ENCODE assay signal across 9 cellular contexts in the genomic region with DNA sequence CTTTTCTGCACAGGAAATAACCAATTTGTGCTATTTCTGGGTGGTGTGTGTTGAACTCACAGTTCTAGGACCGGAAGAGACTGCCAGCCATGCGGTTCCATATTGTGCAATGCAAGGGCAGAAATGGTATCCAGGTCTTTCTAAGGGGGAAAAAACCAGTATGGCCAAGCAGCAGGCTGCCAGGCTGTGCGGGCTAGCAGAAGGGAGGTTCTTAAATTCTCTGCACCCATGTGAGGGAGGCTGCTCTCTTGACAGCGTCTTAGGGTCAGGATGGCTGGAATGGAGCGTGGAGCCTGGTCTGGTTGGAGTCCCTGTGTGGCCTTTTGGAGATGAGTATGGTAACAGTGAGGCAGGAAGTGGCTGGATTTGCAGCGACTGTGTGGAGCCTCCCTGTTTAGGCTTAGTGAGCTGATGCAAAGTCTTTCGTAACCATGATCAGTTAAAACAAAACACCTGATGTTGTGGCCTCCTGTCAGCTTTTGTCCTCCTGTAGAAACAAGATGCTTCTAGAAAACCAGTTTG. TPM values are rescaled to one million over a fixed set of nuclear protein-coding genes. Genes with fewer than 3 reads are reported as not detected.
A peak's percentile ranks its signal among the peaks of the same experiment; 100 is the strongest.
DNase-seq lines count a peak whose midpoint lies in the region; ATAC-seq and TF ChIP-seq lines count a peak whose summit lies in the region.
"Had no signal": no experiment of that assay in that cellular context is flagged by ENCODE, and none has a peak within 500 bp of the region (broad histone marks: within the 10 kb centered on the region; RNA-seq: fewer than 3 reads in every experiment).

No MANE protein-coding gene starts in this region.

- no peak overlapping the region for H3K23ac ChIP-seq in mesenchymal stem cell (ENCODE audit: low read length in 2 of 2)

- no peak overlapping the region for H2BK15ac ChIP-seq in mesenchymal stem cell (ENCODE audit: low read depth, poor library complexity, severe bottlenecking)

- H3K36me3 ChIP-seq in adipocyte (ENCODE audit: control insufficient read depth, insufficient read depth, low read length, severe bottlenecking) (no peaks in the 10 kb centered on the region), mesenchymal stem cell (ENCODE audit: control insufficient read depth in 1 of 2, insufficient read depth in 2 of 2, low read depth in 1 of 2, low read length in 2 of 2) (peaks cover 0 to 6% of the 10 kb centered on the region in 2 experiments), SJCRH30 (no peaks in the 10 kb centered on the region)

- no peak overlapping the region for H2AFZ ChIP-seq in mesenchymal stem cell (ENCODE audit: low read depth, low read length)

- H3K79me1 ChIP-seq in mesenchymal stem cell (replicated peaks; ENCODE audit: low read length, poor library complexity, severe bottlenecking) = peaks cover 50% of the 10 kb centered on the region

- H4K91ac ChIP-seq in mesenchymal stem cell (ENCODE audit: low read length) = peak overlapping the region; percentile 20

- ATAC-seq in GM21390 (IDR thresholded peaks at IDR 0.05; ENCODE audit: unreplicated experiment) = peak; percentile 48

- peak overlapping the region in 1 of 2 experiments; percentile 33 for H2BK12ac ChIP-seq in mesenchymal stem cell (ENCODE audit: low read length in 2 of 2)

- no peak overlapping the region for H3K4ac ChIP-seq in mesenchymal stem cell (ENCODE audit: low read depth in 1 of 2, low read length in 2 of 2)

- H2BK120ac ChIP-seq in mesenchymal stem cell (ENCODE audit: low read depth, low read length) = peak overlapping the region; percentile 2

- H3K4me2 ChIP-seq in mesenchymal stem cell (ENCODE audit: low read length, poor library complexity, severe bottlenecking) = no peak overlapping the region

- H3K9me3 ChIP-seq in adipocyte (ENCODE audit: control insufficient read depth, low read length) (no peaks in the 10 kb centered on the region), mesenchymal stem cell (ENCODE audit: control insufficient read depth, low read length) (no peaks in the 10 kb centered on the region), SJCRH30 (replicated peaks) (no peaks in the 10 kb centered on the region)

- TF ChIP-seq CTCF in HL-60 (IDR thresholded peaks at IDR 0.05; ENCODE audit: insufficient read depth, low read length) = no peak

- 44% methylated on average over 7 of the region's 7 CpGs for WGBS in mesenchymal stem cell

- H3K14ac ChIP-seq in mesenchymal stem cell (ENCODE audit: low read length in 2 of 2) = peak overlapping the region in 1 of 2 experiments; percentile 44

- no peak overlapping the region for H4K8ac ChIP-seq in mesenchymal stem cell (ENCODE audit: low read length)

- H2AK5ac ChIP-seq in mesenchymal stem cell (ENCODE audit: low read length, severe bottlenecking) = no peak overlapping the region

- H3K27me3 ChIP-seq in HL-60 (ENCODE audit: insufficient read depth, poor library complexity, severe bottlenecking) (no peaks in the 10 kb centered on the region), adipocyte (replicated peaks; ENCODE audit: control insufficient read depth, insufficient read depth, low read length) (no peaks in the 10 kb centered on the region), mesenchymal stem cell (ENCODE audit: control insufficient read depth in 1 of 2, insufficient read depth in 1 of 2, low read length in 2 of 2) (no peaks in the 10 kb centered on the region), SJCRH30 (no peaks in the 10 kb centered on the region)

- H3K4me1 ChIP-seq in adipocyte (ENCODE audit: control insufficient read depth, insufficient read depth, low read length) (peaks cover 45% of the 10 kb centered on the region), mesenchymal stem cell (ENCODE audit: control insufficient read depth, insufficient read depth, low read depth, low read length) (peaks cover 9% of the 10 kb centered on the region), SJCRH30 (no peaks in the 10 kb centered on the region; the same call in 1 of the 2 replicates)

- H3K4me3 ChIP-seq in HL-60 (replicated peaks; ENCODE audit: insufficient read depth, low read length) (no peak overlapping the region), adipocyte (ENCODE audit: low read length) (peak overlapping the region; percentile 14), mesenchymal stem cell (ENCODE audit: insufficient read depth in 1 of 2, low read depth in 1 of 2, low read length in 2 of 2) (no peak overlapping the region), SJCRH30 (no peak overlapping the region)

- DNase-seq in GDM1 (lab: John Stamatoyannopoulos, UW) = peak; percentile 72
- peak; percentile 94 to 95 for DNase-seq in HL-60 (ENCODE audit: low read depth in 1 of 2, low spot score in 1 of 2)
- DNase-seq in adipocyte (ENCODE audit: low read depth) = peak; percentile 28
- DNase-seq in mesenchymal stem cell = peak; percentile 88
- DNase-seq in SJCRH30 = no peak
- no peak for DNase-seq in stimulated activated CD4-positive, alpha-beta T cell treated with anti-CD3 and anti-CD28 coated beads, Interleukin-4, amount 100 ng/mL, for 4 hours
- DNase-seq in cerebellum (ENCODE audit: low spot score) = no peak
- DNase-seq: left cardiac atrium had no signal

- H3K9ac ChIP-seq in adipocyte (ENCODE audit: low read length) = no peak overlapping the region
- no peak overlapping the region for H3K9ac ChIP-seq in mesenchymal stem cell (ENCODE audit: low read length)

- peak overlapping the region; percentile 46 to 62 for H3K18ac ChIP-seq in mesenchymal stem cell (ENCODE audit: low read depth in 1 of 2, low read length in 2 of 2)

- H2BK5ac ChIP-seq in mesenchymal stem cell (ENCODE audit: low read depth, low read length, poor library complexity, severe bottlenecking) = no peak overlapping the region

- H3K27ac ChIP-seq in HL-60 (replicated peaks) = peak overlapping the region; percentile 97
- no peak overlapping the region for H3K27ac ChIP-seq in mesenchymal stem cell (ENCODE audit: low read length, poor library complexity, severe bottlenecking)
- no peak overlapping the region for H3K27ac ChIP-seq in SJCRH30

RNA-seq across cellular contexts. Expression of gene NCK2, which starts 52.6 kb away (rescaled TPM):
- 67.1 TPM for polyA plus RNA-seq in mesenchymal stem cell (2013, experiment 1 of 2)
- polyA plus RNA-seq in mesenchymal stem cell (2013, experiment 2 of 2) = 65.5 TPM
- 50.5 and 51.9 TPM in 2 replicates for total RNA-seq in SJCRH30 (2014; rRNA removed; shearing (Covaris generic))
- total RNA-seq in cerebellum = 38.6 TPM

Comparison
In these comparisons a context has a peak if more than half of its experiments do, and no peak if none do; other contexts are left out.
1. DNase-seq: peak in GDM1 (single experiment), HL-60 (2 of 2), adipocyte (single experiment) and mesenchymal stem cell (single experiment); none in SJCRH30 (0 of 2), stimulated activated CD4-positive, alpha-beta T cell treated with anti-CD3 and anti-CD28 coated beads, Interleukin-4, amount 100 ng/mL, for 4 hours (0 of 2) and cerebellum (single experiment).